25 cellular contexts compared by ENCODE assay signal in the genomic region with DNA sequence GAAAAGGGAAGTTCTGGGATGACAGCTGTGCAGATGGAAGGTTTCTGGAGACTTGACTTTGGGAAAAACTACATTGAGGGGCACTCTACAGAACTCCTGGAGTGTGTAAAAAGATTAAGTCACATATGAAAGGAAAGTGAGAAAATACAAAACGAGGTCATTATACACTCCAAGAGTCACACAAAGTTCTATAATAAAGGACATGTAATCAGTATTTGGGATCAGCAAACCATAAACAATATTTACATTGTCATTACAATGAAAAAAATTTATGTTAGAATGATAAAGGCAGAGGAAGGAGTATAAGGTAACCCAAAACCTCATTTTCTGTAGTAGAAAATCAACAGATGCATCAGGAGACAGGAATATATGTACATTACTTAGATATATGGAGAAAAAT. TPM values are rescaled to one million over a fixed set of nuclear protein-coding genes. Genes with fewer than 3 reads are reported as not detected.
"Had no signal": no experiment of that assay in that cellular context is flagged by ENCODE, and none has a peak within 500 bp of the region (broad histone marks: within the 10 kb centered on the region; RNA-seq: fewer than 3 reads in every experiment).

No MANE protein-coding gene starts in this region.

- H3K4me2 ChIP-seq: SK-N-SH had no signal

- H3K9ac ChIP-seq: SK-N-SH had no signal

- ATAC-seq: HepG2, Panc1, PC-3 had no signal

- H3K27ac ChIP-seq: RWPE1 had no signal

- H3K9me3 ChIP-seq: SK-N-SH had no signal

- DNase-seq: IMR-90, Karpas-422, KG1, MM.1S, NCI-H1092 treated with DMSO at 0.1 percent for 48 hours, NCI-H1436, NCI-H187, NCI-H2029, NCI-H2081 treated with DMSO at 0.1 percent for 48 hours, NCI-H2171, NCI-H226, NCI-H446, NCI-H510A, NCI-H524 treated with DMSO at 0.1 percent for 48 hours, NCI-H69, NCI-H774, PC-3, SHP77, SK-N-SH had no signal

RNA-seq across cellular contexts. Expression of a gene that starts 51.4 kb away (rescaled TPM):
- total RNA-seq: HT1080, IMR-90, M059J, OCI-LY7 had no signal
- polyA plus RNA-seq: IMR-90 had no signal
